In the genomic region with DNA sequence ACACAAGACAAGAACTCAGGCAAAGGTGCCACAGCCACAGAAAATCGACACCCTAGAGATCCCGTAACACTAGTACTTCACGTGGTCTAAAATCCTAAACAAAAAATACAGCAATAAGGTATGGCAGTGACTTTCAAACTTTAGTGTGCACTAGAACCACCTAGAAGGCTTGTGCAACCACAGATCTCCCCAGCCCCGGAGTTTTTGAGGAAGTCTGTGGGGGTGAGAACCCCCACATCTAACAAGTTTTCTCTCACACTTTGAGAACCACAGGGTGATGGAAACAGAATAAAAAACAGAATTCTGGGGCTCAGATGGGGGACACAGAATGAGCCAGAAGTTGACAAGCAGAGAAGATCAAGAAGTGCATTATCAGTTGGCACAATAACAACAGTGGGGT, we compare ENCODE assay signal across 18 cellular contexts.
"Had no signal": no experiment of that assay in that cellular context is flagged by ENCODE, and none has a peak within 500 bp of the region (broad histone marks: within the 10 kb centered on the region; RNA-seq: fewer than 3 reads in every experiment).

No MANE protein-coding gene starts in this region.

- H3K9me3 Mint-ChIP-seq: activated naive CD4-positive, alpha-beta T cell treated with anti-CD3 and anti-CD28 coated beads, Interleukin-2, amount 50 U/mL, for 24 hours; activated T-cell treated with anti-CD3 and anti-CD28 coated beads, Interleukin-2, amount 50 U/mL, for 24 hours had no signal

- ATAC-seq: body of pancreas, left lobe of liver had no signal

- H3K4me1 ChIP-seq: body of pancreas, colonic mucosa, suprapubic skin, transverse colon, uterus had no signal

- DNase-seq: activated CD4-positive, alpha-beta T cell treated with anti-CD3 and anti-CD28 coated beads for 1 hour; activated effector memory CD4-positive, alpha-beta T cell treated with Interleukin-2 at 50 U/mL for 16 hours; activated T-cell treated with anti-CD3 and anti-CD28 coated beads, Interleukin-2, amount 50 U/mL, for 24 hours; body of pancreas; colonic mucosa; kidney; stimulated activated CD8-positive, alpha-beta memory T cell treated with anti-CD3 and anti-CD28 coated beads, Interleukin-4, amount 100 ng/mL, for 48 hours; stimulated activated naive CD4-positive, alpha-beta T cell treated with Interleukin-2 at 50 U/mL for 16 hours; T-helper 1 cell; T1000; transverse colon; uterus had no signal

- H3K36me3 ChIP-seq: colonic mucosa, suprapubic skin, transverse colon, uterus had no signal

- H3K27me3 Mint-ChIP-seq: activated naive CD4-positive, alpha-beta T cell treated with anti-CD3 and anti-CD28 coated beads, Interleukin-2, amount 50 U/mL, for 24 hours; progenitor cell of endocrine pancreas had no signal

- H3K27me3 ChIP-seq: body of pancreas, colonic mucosa, suprapubic skin, transverse colon, uterus had no signal

- H3K36me3 Mint-ChIP-seq: activated naive CD4-positive, alpha-beta T cell treated with anti-CD3 and anti-CD28 coated beads, Interleukin-2, amount 50 U/mL, for 24 hours had no signal

- H3K27ac ChIP-seq: body of pancreas, colonic mucosa, suprapubic skin, transverse colon, uterus, VCaP had no signal

- H3K4me3 ChIP-seq: body of pancreas, colonic mucosa, lung, suprapubic skin, transverse colon, uterus had no signal

- H3K27ac Mint-ChIP-seq: activated naive CD4-positive, alpha-beta T cell treated with anti-CD3 and anti-CD28 coated beads, Interleukin-2, amount 50 U/mL, for 24 hours; activated T-cell treated with anti-CD3 and anti-CD28 coated beads, Interleukin-2, amount 50 U/mL, for 24 hours; progenitor cell of endocrine pancreas had no signal

- H3K4me3 Mint-ChIP-seq: activated naive CD4-positive, alpha-beta T cell treated with anti-CD3 and anti-CD28 coated beads, Interleukin-2, amount 50 U/mL, for 24 hours; activated T-cell treated with anti-CD3 and anti-CD28 coated beads, Interleukin-2, amount 50 U/mL, for 24 hours had no signal

- H3K9me3 ChIP-seq: body of pancreas, colonic mucosa, suprapubic skin, transverse colon, uterus had no signal
